Comparison of ENCODE assay signal across 32 cellular contexts in the genomic region with DNA sequence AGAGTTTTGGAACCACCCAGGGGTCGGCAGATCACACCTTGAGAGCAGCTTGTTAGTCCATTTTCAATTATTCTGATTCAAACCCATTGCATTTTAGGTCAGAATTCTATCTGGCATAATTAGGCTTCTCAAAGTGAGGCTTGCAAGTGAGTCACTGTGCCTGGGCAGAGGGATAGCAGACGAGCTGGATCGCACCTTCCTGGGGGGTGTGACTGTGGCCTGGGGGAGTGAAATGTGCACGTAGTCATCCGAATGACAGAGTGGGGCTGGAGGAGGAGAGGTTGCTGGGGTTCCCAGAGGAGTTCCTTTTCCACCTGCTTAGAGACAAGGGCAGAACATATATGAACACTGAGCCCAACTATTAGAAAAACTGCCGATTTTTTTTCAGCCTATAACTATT. TPM values are rescaled to one million over a fixed set of nuclear protein-coding genes. Genes with fewer than 3 reads are reported as not detected.
"Had no signal": no experiment of that assay in that cellular context is flagged by ENCODE, and none has a peak within 500 bp of the region (broad histone marks: within the 10 kb centered on the region; RNA-seq: fewer than 3 reads in every experiment).

No MANE protein-coding gene starts in this region.

- H3K9me3 ChIP-seq: adrenal gland, body of pancreas, colonic mucosa, esophagus squamous epithelium, gastroesophageal sphincter had no signal

- H3K36me3 ChIP-seq: colonic mucosa had no signal

- H3K27ac ChIP-seq: adrenal gland, body of pancreas, cardiac muscle cell, colonic mucosa, epithelial cell of prostate, esophagus squamous epithelium, gastroesophageal sphincter had no signal

- H3K9me3 Mint-ChIP-seq: activated CD4-positive, alpha-beta memory T cell treated with anti-CD3 and anti-CD28 coated beads, Interleukin-2, amount 10 ng/mL, durations not matched to agents 7 days and 5 days; activated CD4-positive, alpha-beta T cell treated with anti-CD3 and anti-CD28 coated beads, Interleukin-2, amount 10 ng/mL, durations not matched to agents 7 days and 5 days; activated naive CD4-positive, alpha-beta T cell treated with anti-CD3 and anti-CD28 coated beads for 36 hours; activated naive CD4-positive, alpha-beta T cell treated with anti-CD3 and anti-CD28 coated beads, Interleukin-2, amount 50 U/mL, for 24 hours; activated naive CD8-positive, alpha-beta T cell treated with anti-CD3 and anti-CD28 coated beads for 36 hours; activated naive CD8-positive, alpha-beta T cell treated with anti-CD3 and anti-CD28 coated beads, Interleukin-2, amount 50 U/mL, for 24 hours; activated T-cell treated with anti-CD3 and anti-CD28 coated beads, Interleukin-2, amount 50 U/mL, for 4 hours; activated T-helper 17 cell treated with anti-CD3 and anti-CD28 coated beads, Interleukin-2, amount 50 U/mL, for 72 hours; T-helper 2 cell treated with Interferon-gamma antibody and Interleukin-4, amounts not matched to agents 5 μg/mL and 100 μg/mL, for 36 hours; WTC11 had no signal

- H3K4me3 ChIP-seq: adrenal gland, body of pancreas, cardiac muscle cell, colonic mucosa, esophagus squamous epithelium, gastroesophageal sphincter had no signal

- H3K4me1 Mint-ChIP-seq: activated T-helper 17 cell treated with anti-CD3 and anti-CD28 coated beads, Interleukin-2, amount 50 U/mL, for 72 hours; WTC11 had no signal

- FAIRE-seq: endometrium had no signal

- H3K4me1 ChIP-seq: adrenal gland, body of pancreas, colonic mucosa, esophagus squamous epithelium, gastroesophageal sphincter had no signal

- H3K27me3 ChIP-seq: adrenal gland, body of pancreas, cardiac muscle cell, colonic mucosa, esophagus squamous epithelium, gastroesophageal sphincter had no signal

- ATAC-seq: activated naive CD8-positive, alpha-beta T cell treated with anti-CD3 and anti-CD28 coated beads, Interleukin-2, amount 50 U/mL, for 24 hours; activated T-cell treated with anti-CD3 and anti-CD28 coated beads, Interleukin-2, amount 50 U/mL, for 4 hours; activated T-helper 17 cell treated with anti-CD3 and anti-CD28 coated beads, Interleukin-2, amount 50 U/mL, for 72 hours; body of pancreas; gastroesophageal sphincter; T-helper 17 cell; WTC11 had no signal

- H3K27me3 Mint-ChIP-seq: activated CD4-positive, alpha-beta memory T cell treated with anti-CD3 and anti-CD28 coated beads, Interleukin-2, amount 10 ng/mL, durations not matched to agents 7 days and 5 days; activated CD4-positive, alpha-beta T cell treated with anti-CD3 and anti-CD28 coated beads, Interleukin-2, amount 10 ng/mL, durations not matched to agents 7 days and 5 days; activated naive CD4-positive, alpha-beta T cell treated with anti-CD3 and anti-CD28 coated beads, Interleukin-2, amount 50 U/mL, for 24 hours; activated naive CD8-positive, alpha-beta T cell treated with anti-CD3 and anti-CD28 coated beads for 36 hours; activated naive CD8-positive, alpha-beta T cell treated with anti-CD3 and anti-CD28 coated beads, Interleukin-2, amount 50 U/mL, for 24 hours; activated T-helper 17 cell treated with anti-CD3 and anti-CD28 coated beads, Interleukin-2, amount 50 U/mL, for 72 hours; T-helper 17 cell had no signal

- H3K4me3 Mint-ChIP-seq: activated CD4-positive, alpha-beta memory T cell treated with anti-CD3 and anti-CD28 coated beads, Interleukin-2, amount 10 ng/mL, durations not matched to agents 7 days and 5 days; activated CD4-positive, alpha-beta T cell treated with anti-CD3 and anti-CD28 coated beads, Interleukin-2, amount 10 ng/mL, durations not matched to agents 7 days and 5 days; activated naive CD4-positive, alpha-beta T cell treated with anti-CD3 and anti-CD28 coated beads for 36 hours; activated naive CD4-positive, alpha-beta T cell treated with anti-CD3 and anti-CD28 coated beads, Interleukin-2, amount 50 U/mL, for 24 hours; activated naive CD8-positive, alpha-beta T cell treated with anti-CD3 and anti-CD28 coated beads for 36 hours; activated naive CD8-positive, alpha-beta T cell treated with anti-CD3 and anti-CD28 coated beads, Interleukin-2, amount 50 U/mL, for 24 hours; activated T-cell treated with anti-CD3 and anti-CD28 coated beads, Interleukin-2, amount 50 U/mL, for 4 hours; activated T-helper 17 cell treated with anti-CD3 and anti-CD28 coated beads, Interleukin-2, amount 50 U/mL, for 72 hours; T-helper 17 cell; T-helper 2 cell treated with Interferon-gamma antibody and Interleukin-4, amounts not matched to agents 5 μg/mL and 100 μg/mL, for 36 hours; WTC11 had no signal

- H3K27ac Mint-ChIP-seq: activated CD4-positive, alpha-beta memory T cell treated with anti-CD3 and anti-CD28 coated beads, Interleukin-2, amount 10 ng/mL, durations not matched to agents 7 days and 5 days; activated CD4-positive, alpha-beta T cell treated with anti-CD3 and anti-CD28 coated beads, Interleukin-2, amount 10 ng/mL, durations not matched to agents 7 days and 5 days; activated naive CD4-positive, alpha-beta T cell treated with anti-CD3 and anti-CD28 coated beads for 36 hours; activated naive CD4-positive, alpha-beta T cell treated with anti-CD3 and anti-CD28 coated beads, Interleukin-2, amount 50 U/mL, for 24 hours; activated naive CD8-positive, alpha-beta T cell treated with anti-CD3 and anti-CD28 coated beads for 36 hours; activated naive CD8-positive, alpha-beta T cell treated with anti-CD3 and anti-CD28 coated beads, Interleukin-2, amount 50 U/mL, for 24 hours; activated T-helper 17 cell treated with anti-CD3 and anti-CD28 coated beads, Interleukin-2, amount 50 U/mL, for 72 hours; T-helper 17 cell; T-helper 2 cell treated with Interferon-gamma antibody and Interleukin-4, amounts not matched to agents 5 μg/mL and 100 μg/mL, for 36 hours; WTC11 had no signal

- DNase-seq: activated CD4-positive, alpha-beta memory T cell treated with anti-CD3 and anti-CD28 coated beads, Interleukin-2, amount 10 ng/mL, durations not matched to agents 7 days and 5 days; activated CD4-positive, alpha-beta T cell treated with anti-CD3 and anti-CD28 coated beads for 1 hour; activated CD4-positive, alpha-beta T cell treated with anti-CD3 and anti-CD28 coated beads for 4 hours; activated CD4-positive, alpha-beta T cell treated with anti-CD3 and anti-CD28 coated beads, Interleukin-2, amount 10 ng/mL, durations not matched to agents 7 days and 5 days; activated CD4-positive, alpha-beta T cell treated with anti-CD3 and anti-CD28 coated beads, Interleukin-2, amount 50 U/mL, for 4 hours; activated effector memory CD4-positive, alpha-beta T cell treated with Interleukin-2 at 50 U/mL for 16 hours; activated naive CD4-positive, alpha-beta T cell treated with anti-CD3 and anti-CD28 coated beads for 36 hours; activated naive CD8-positive, alpha-beta T cell treated with anti-CD3 and anti-CD28 coated beads for 36 hours; activated naive CD8-positive, alpha-beta T cell treated with anti-CD3 and anti-CD28 coated beads, Interleukin-2, amount 50 U/mL, for 24 hours; activated T-cell treated with anti-CD3 and anti-CD28 coated beads, Interleukin-2, amount 50 U/mL, for 4 hours; adrenal gland; amygdala; aorta; body of pancreas; central memory CD4-positive, alpha-beta T cell; cerebellar nuclear complex; colonic mucosa; effector CD8-positive, alpha-beta T cell; esophagus squamous epithelium; foreskin melanocyte; T-helper 1 cell; T-helper 17 cell; T1000 had no signal

RNA-seq across cellular contexts. Expression of gene AK8, which starts 32.3 kb away (rescaled TPM):
- total RNA-seq: activated CD4-positive, alpha-beta memory T cell treated with anti-CD3 and anti-CD28 coated beads, Interleukin-2, amount 10 ng/mL, durations not matched to agents 7 days and 5 days; activated CD4-positive, alpha-beta T cell treated with anti-CD3 and anti-CD28 coated beads, Interleukin-2, amount 10 ng/mL, durations not matched to agents 7 days and 5 days; activated naive CD4-positive, alpha-beta T cell treated with anti-CD3 and anti-CD28 coated beads for 36 hours; activated T-cell treated with anti-CD3 and anti-CD28 coated beads, Interleukin-2, amount 50 U/mL, for 4 hours; fibroblast of villous mesenchyme had no signal
